In genomic region chr22:46545041-46545796, GRCh38 we compare ENCODE assay signal across 1 cellular context.
TF ChIP-seq lines count a peak whose summit lies in the region.

No MANE protein-coding gene starts in this region.

TF ChIP-seq in IMR-90, 13 proteins besides CTCF, POLR2A, EP300 and RAD21:
- TF ChIP-seq ELK1 (IDR thresholded peaks at IDR 0.05; ENCODE audit: borderline replicate concordance, low read depth, low read length) (no peak), MAZ (IDR thresholded peaks at IDR 0.05; ENCODE audit: borderline replicate concordance, low read depth, low read length) (no peak), RFX5 (IDR thresholded peaks at IDR 0.05; ENCODE audit: low read depth, low read length) (no peak), CEBPB (IDR thresholded peaks at IDR 0.05; ENCODE audit: low read depth, low read length) (no peak), USF2 (IDR thresholded peaks at IDR 0.05; ENCODE audit: low read depth, low read length) (no peak), FOS (IDR thresholded peaks at IDR 0.05; ENCODE audit: low read depth, low read length) (no peak), RCOR1 (IDR thresholded peaks at IDR 0.05; ENCODE audit: insufficient replicate concordance, low read length) (no peak), NFE2L2 (IDR thresholded peaks at IDR 0.05; ENCODE audit: low read depth, low read length) (no peak), SMC3 (IDR thresholded peaks at IDR 0.05; ENCODE audit: low read depth, low read length) (no peak), MXI1 (IDR thresholded peaks at IDR 0.05; ENCODE audit: borderline replicate concordance, low read depth, low read length) (no peak), MAFK (IDR thresholded peaks at IDR 0.05; ENCODE audit: low read depth, low read length) (no peak)
